In the genomic region with DNA sequence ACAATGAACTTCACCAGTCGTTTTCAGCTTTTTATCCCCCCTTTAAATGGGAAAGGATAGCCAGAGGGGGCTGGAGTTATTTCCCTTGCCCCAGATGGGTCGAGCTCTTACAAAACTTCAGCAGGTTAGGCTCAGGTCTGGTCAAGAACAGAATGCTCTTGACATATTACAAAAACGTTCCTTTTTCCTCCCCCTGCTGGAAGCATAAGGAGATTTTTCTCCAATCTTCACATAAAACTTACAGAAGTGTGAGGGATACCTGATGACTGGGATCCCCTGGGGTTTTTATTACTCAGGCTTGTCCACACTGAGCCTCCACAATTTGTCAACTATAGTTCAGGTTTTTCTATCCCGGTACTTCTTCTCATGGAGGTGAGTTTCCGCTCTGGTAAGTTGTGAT, we compare ENCODE assay signal across 10 cellular contexts.
DNase-seq lines count a peak whose midpoint lies in the region; ATAC-seq and TF ChIP-seq lines count a peak whose summit lies in the region.
"Had no signal": no experiment of that assay in that cellular context is flagged by ENCODE, and none has a peak within 500 bp of the region (broad histone marks: within the 10 kb centered on the region; RNA-seq: fewer than 3 reads in every experiment).

No MANE protein-coding gene starts in this region.

- H3K4me1 Mint-ChIP-seq in GM23338 (no peaks in the 10 kb centered on the region), immature natural killer cell (peaks cover 3 to 5% of the 10 kb centered on the region in 2 donors)

- H3K36me3 Mint-ChIP-seq in GM23338 (ENCODE audit: low read depth) (no peaks in the 10 kb centered on the region), immature natural killer cell (peaks cover 0 to 3% (median 0%) of the 10 kb centered on the region in 3 donors)

- H4K20me1 ChIP-seq in GM23338 (replicated peaks; ENCODE audit: insufficient read depth) (no peaks in the 10 kb centered on the region), SK-N-SH (ENCODE audit: insufficient read depth) (no peaks in the 10 kb centered on the region)

- no peaks in the 10 kb centered on the region for H3K9me3 Mint-ChIP-seq in GM23338
- no peaks in the 10 kb centered on the region for H3K9me3 Mint-ChIP-seq in immature natural killer cell

- H3K4me2 ChIP-seq in GM23338 (no peak overlapping the region), SK-N-SH (no peak overlapping the region)

- ATAC-seq in GM23338 = no peak
- ATAC-seq in HG02938 (IDR thresholded peaks at IDR 0.05; ENCODE audit: unreplicated experiment) = no peak

- DNase-seq in AG20443 (ENCODE audit: low spot score) (peak; percentile 14), GM23338 (ENCODE audit: low spot score) (peak; percentile 23), SK-N-SH (peak; percentile 8), immature natural killer cell (peak; percentile 25 to 45 (median 27)), midbrain (lab: John Stamatoyannopoulos, UW) (no peak), activated gamma-delta T cell treated with Interleukin-2 at 50 U/mL for 16 hours (no peak), HuH-7 (ENCODE audit: low spot score) (no peak)
- DNase-seq: activated CD8-positive, alpha-beta memory T cell treated with anti-CD3 and anti-CD28 coated beads, Interleukin-2, amount 50 U/mL, for 4 hours; NCI-H1092 treated with DMSO at 0.1 percent for 48 hours had no signal

- H3K4me1 ChIP-seq in GM23338 (ENCODE audit: insufficient read depth) (no peaks in the 10 kb centered on the region), SK-N-SH (ENCODE audit: control insufficient read depth in 1 of 2, insufficient read depth in 2 of 2, low read depth in 1 of 2, low read length in 1 of 2) (no peaks in the 10 kb centered on the region)

- peak; percentile 38 for TF ChIP-seq RAD21 in SK-N-SH (IDR thresholded peaks at IDR 0.05; ENCODE audit: low read length)

- TF ChIP-seq EP300 in SK-N-SH (IDR thresholded peaks at IDR 0.05; ENCODE audit: borderline replicate concordance in 1 of 2, low read depth in 1 of 2, low read length in 1 of 2) = no peak

- no peaks in the 10 kb centered on the region for H3K9me2 ChIP-seq in GM23338 (ENCODE audit: insufficient read depth)
- H3K9me2 ChIP-seq in SK-N-SH = no peaks in the 10 kb centered on the region

- H3K36me3 ChIP-seq in GM23338 (ENCODE audit: insufficient read depth) = no peaks in the 10 kb centered on the region
- H3K36me3 ChIP-seq in SK-N-SH (replicated peaks in 1 of 2; ENCODE audit: control insufficient read depth in 1 of 2, insufficient read depth in 2 of 2, low read length in 1 of 2) = no peaks in the 10 kb centered on the region

- H3K9me3 ChIP-seq in SK-N-SH = no peaks in the 10 kb centered on the region

- CTCF ChIA-PET in SK-N-SH (lab: Yijun Ruan, JAX) = interaction anchor here (1.0 to 1.9 kb wide), 3 partner anchors 65 to 73 kb away, joined by 3 to 13 read pairs (median 5); no protein-coding TSS in a partner anchor

- POLR2A ChIA-PET in SK-N-SH (lab: Yijun Ruan, JAX) = no interaction called here

- no peaks in the 10 kb centered on the region for H3F3A ChIP-seq in GM23338 (replicated peaks; ENCODE audit: low read depth)
- no peaks in the 10 kb centered on the region for H3F3A ChIP-seq in SK-N-SH (replicated peaks; ENCODE audit: insufficient read depth)

- H3K27me3 ChIP-seq in GM23338 (ENCODE audit: insufficient read depth) (no peaks in the 10 kb centered on the region), SK-N-SH (ENCODE audit: insufficient read depth) (peaks cover 5% of the 10 kb centered on the region; the same call in 1 of the 2 replicates)

- no peak overlapping the region for H2AFZ ChIP-seq in GM23338
- no peak overlapping the region for H2AFZ ChIP-seq in SK-N-SH (ENCODE audit: low read depth)

- no peaks in the 10 kb centered on the region for H3K79me2 ChIP-seq in GM23338 (replicated peaks; ENCODE audit: insufficient read depth)
- no peaks in the 10 kb centered on the region for H3K79me2 ChIP-seq in SK-N-SH (ENCODE audit: insufficient read depth)

- no peak overlapping the region for H3K9ac ChIP-seq in SK-N-SH

- 32% methylated on average over 5 of the region's 5 CpGs for WGBS in SK-N-SH (ENCODE audit: low lambda C conversion rate)

- H3K27ac ChIP-seq in GM23338 (ENCODE audit: low read depth) (no peak overlapping the region), SK-N-SH (ENCODE audit: low read depth in 2 of 2, low read length in 1 of 2) (no peak overlapping the region)

- H3K27me3 Mint-ChIP-seq in GM23338 (ENCODE audit: insufficient read depth, low read depth, poor library complexity) (peaks cover 2% of the 10 kb centered on the region), immature natural killer cell (ENCODE audit: low read depth in 3 of 3) (peaks cover 0 to 2% (median 2%) of the 10 kb centered on the region in 3 donors)

- TF ChIP-seq CTCF in GM23338 (conservative IDR thresholded peaks at IDR 0.05; ENCODE audit: low read depth in 2 of 2) (peak in 1 of 2 experiments; percentile 32; a peak in 1 of 4 replicates), SK-N-SH (IDR thresholded peaks at IDR 0.05) (peak; percentile 51)

- H3K4me3 ChIP-seq in GM23338 (no peak overlapping the region), SK-N-SH (ENCODE audit: low read depth in 2 of 2, low read length in 1 of 2) (no peak overlapping the region)

- H3K4me3 Mint-ChIP-seq in GM23338 (no peak overlapping the region), immature natural killer cell (no peak overlapping the region)

- H3K27ac Mint-ChIP-seq in GM23338 = no peak overlapping the region
- H3K27ac Mint-ChIP-seq in immature natural killer cell = no peak overlapping the region

TF ChIP-seq in GM23338, 12 proteins besides CTCF, POLR2A, EP300 and RAD21 (continues in another document):
- TF ChIP-seq CREB1 (CRISPR knock-in tag; IDR thresholded peaks at IDR 0.05; ENCODE audit: low read depth) (no peak), ZNF114 (CRISPR knock-in tag; IDR thresholded peaks at IDR 0.05) (no peak), STAT1 (IDR thresholded peaks at IDR 0.05; ENCODE audit: unreplicated experiment) (no peak)
- TF ChIP-seq, protein P1, sequence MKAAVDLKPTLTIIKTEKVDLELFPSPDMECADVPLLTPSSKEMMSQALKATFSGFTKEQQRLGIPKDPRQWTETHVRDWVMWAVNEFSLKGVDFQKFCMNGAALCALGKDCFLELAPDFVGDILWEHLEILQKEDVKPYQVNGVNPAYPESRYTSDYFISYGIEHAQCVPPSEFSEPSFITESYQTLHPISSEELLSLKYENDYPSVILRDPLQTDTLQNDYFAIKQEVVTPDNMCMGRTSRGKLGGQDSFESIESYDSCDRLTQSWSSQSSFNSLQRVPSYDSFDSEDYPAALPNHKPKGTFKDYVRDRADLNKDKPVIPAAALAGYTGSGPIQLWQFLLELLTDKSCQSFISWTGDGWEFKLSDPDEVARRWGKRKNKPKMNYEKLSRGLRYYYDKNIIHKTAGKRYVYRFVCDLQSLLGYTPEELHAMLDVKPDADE (IDR thresholded peaks at IDR 0.05) = no peak

TF ChIP-seq in SK-N-SH, 30 proteins besides CTCF, POLR2A, EP300 and RAD21:
- TF ChIP-seq SMC3 (IDR thresholded peaks at IDR 0.05; ENCODE audit: low read depth, low read length) = peak; percentile 50
- no peak for TF ChIP-seq RXRA (IDR thresholded peaks at IDR 0.05; ENCODE audit: borderline replicate concordance, low read depth)

Comparison
In these comparisons a context has a peak if more than half of its experiments do, and no peak if none do; other contexts are left out.
1. DNase-seq: peak in AG20443 (single experiment), GM23338 (single experiment), SK-N-SH (single experiment) and immature natural killer cell (3 of 3); none in midbrain (single experiment), activated gamma-delta T cell treated with Interleukin-2 at 50 U/mL for 16 hours (single experiment) and HuH-7 (single experiment).